1 cellular context compared by ENCODE assay signal in genomic region chr1:71118086-71118485, GRCh38.
TF ChIP-seq lines count a peak whose summit lies in the region.

No MANE protein-coding gene starts in this region.

TF ChIP-seq in GM23338, 12 proteins besides CTCF, POLR2A, EP300 and RAD21 (continued from another document):
- TF ChIP-seq REST (IDR thresholded peaks at IDR 0.05; ENCODE audit: unreplicated experiment) (no peak), JUNB (IDR thresholded peaks at IDR 0.05; ENCODE audit: unreplicated experiment) (no peak), CREB1 (CRISPR knock-in tag; IDR thresholded peaks at IDR 0.05; ENCODE audit: low read depth) (no peak), ZNF331 (CRISPR knock-in tag; IDR thresholded peaks at IDR 0.05; ENCODE audit: low read depth) (no peak), EZH2phosphoT487 (IDR thresholded peaks at IDR 0.05; ENCODE audit: unreplicated experiment) (no peak)
